Comparison of ENCODE assay signal across 13 cellular contexts in the genomic region with DNA sequence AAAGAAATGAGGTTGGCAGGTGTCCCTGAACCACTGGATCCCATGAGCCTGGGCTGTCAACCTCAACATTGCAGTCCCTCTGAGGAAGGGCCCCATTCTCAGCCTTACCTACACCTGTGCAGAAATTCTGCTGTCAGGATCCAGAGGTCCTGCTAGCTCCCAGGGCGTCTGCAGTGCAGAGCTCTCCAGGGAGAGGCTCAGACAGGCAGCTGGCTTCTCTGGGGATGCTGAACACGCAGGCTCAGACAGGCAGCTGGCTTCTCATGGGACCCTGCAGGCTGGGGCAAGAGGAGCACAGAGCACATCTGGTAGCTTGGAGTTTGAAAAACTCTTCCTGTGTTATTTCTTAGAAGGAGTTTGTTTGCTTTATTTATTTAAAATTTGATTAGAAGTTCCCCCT. TPM values are rescaled to one million over a fixed set of nuclear protein-coding genes. Genes with fewer than 3 reads are reported as not detected.
A peak's percentile ranks its signal among the peaks of the same experiment; 100 is the strongest.
DNase-seq lines count a peak whose midpoint lies in the region; ATAC-seq lines count a peak whose summit lies in the region.
"Had no signal": no experiment of that assay in that cellular context is flagged by ENCODE, and none has a peak within 500 bp of the region (broad histone marks: within the 10 kb centered on the region; RNA-seq: fewer than 3 reads in every experiment).

No MANE protein-coding gene starts in this region.

- H3K4me3 Mint-ChIP-seq in stimulated activated effector memory CD8-positive, alpha-beta T cell treated with anti-CD3 and anti-CD28 coated beads, Interleukin-12 subunit alpha, Interleukin-12 subunit beta, amount 100 ng/mL, for 72 hours, result no peak overlapping the region
- H3K4me3 Mint-ChIP-seq in activated T-helper 2 cell treated with anti-CD3 and anti-CD28 coated beads, Interferon-gamma antibody, Interleukin-2, Interleukin-4, amounts not matched to agents 10 μg/mL and 5 μg/mL and 100 μg/mL, durations not matched to agents 14 hours and 24 hours and 36 hours (ENCODE audit: low read depth), result no peak overlapping the region
- H3K4me3 Mint-ChIP-seq: CD4-positive, alpha-beta memory T cell had no signal

- peak overlapping the region; percentile 35 for H3K27ac Mint-ChIP-seq in stimulated activated effector memory CD8-positive, alpha-beta T cell treated with anti-CD3 and anti-CD28 coated beads, Interleukin-12 subunit alpha, Interleukin-12 subunit beta, amount 100 ng/mL, for 72 hours
- no peak overlapping the region for H3K27ac Mint-ChIP-seq in activated T-helper 2 cell treated with anti-CD3 and anti-CD28 coated beads, Interferon-gamma antibody, Interleukin-2, Interleukin-4, amounts not matched to agents 10 μg/mL and 5 μg/mL and 100 μg/mL, durations not matched to agents 14 hours and 24 hours and 36 hours
- H3K27ac Mint-ChIP-seq: CD4-positive, alpha-beta memory T cell had no signal

- no peaks in the 10 kb centered on the region for H3K27me3 Mint-ChIP-seq in activated T-helper 2 cell treated with anti-CD3 and anti-CD28 coated beads, Interferon-gamma antibody, Interleukin-2, Interleukin-4, amounts not matched to agents 10 μg/mL and 5 μg/mL and 100 μg/mL, durations not matched to agents 14 hours and 24 hours and 36 hours (ENCODE audit: low read depth)
- H3K27me3 Mint-ChIP-seq: CD4-positive, alpha-beta memory T cell had no signal

- peaks cover 5% of the 10 kb centered on the region for H3K4me1 Mint-ChIP-seq in stimulated activated effector memory CD8-positive, alpha-beta T cell treated with anti-CD3 and anti-CD28 coated beads, Interleukin-12 subunit alpha, Interleukin-12 subunit beta, amount 100 ng/mL, for 72 hours
- H3K4me1 Mint-ChIP-seq in activated T-helper 2 cell treated with anti-CD3 and anti-CD28 coated beads, Interferon-gamma antibody, Interleukin-2, Interleukin-4, amounts not matched to agents 10 μg/mL and 5 μg/mL and 100 μg/mL, durations not matched to agents 14 hours and 24 hours and 36 hours (ENCODE audit: low read depth), result no peaks in the 10 kb centered on the region

- no peak for ATAC-seq in stimulated activated effector memory CD8-positive, alpha-beta T cell treated with anti-CD3 and anti-CD28 coated beads, Interleukin-12 subunit alpha, Interleukin-12 subunit beta, amount 100 ng/mL, for 72 hours
- no peak for ATAC-seq in GM18868 (IDR thresholded peaks at IDR 0.05; ENCODE audit: unreplicated experiment)
- ATAC-seq: HepG2 had no signal

- H3K36me3 Mint-ChIP-seq in stimulated activated effector memory CD8-positive, alpha-beta T cell treated with anti-CD3 and anti-CD28 coated beads, Interleukin-12 subunit alpha, Interleukin-12 subunit beta, amount 100 ng/mL, for 72 hours, result peaks cover 6% of the 10 kb centered on the region
- H3K36me3 Mint-ChIP-seq in activated T-helper 2 cell treated with anti-CD3 and anti-CD28 coated beads, Interferon-gamma antibody, Interleukin-2, Interleukin-4, amounts not matched to agents 10 μg/mL and 5 μg/mL and 100 μg/mL, durations not matched to agents 14 hours and 24 hours and 36 hours (ENCODE audit: low read depth), result no peaks in the 10 kb centered on the region
- H3K36me3 Mint-ChIP-seq: CD4-positive, alpha-beta memory T cell had no signal

- DNase-seq in NCI-H1436 (lab: John Stamatoyannopoulos, UW), result peak; percentile 22
- no peak for DNase-seq in NCI-H1436 treated with DMSO at 0.1 percent for 48 hours (lab: John Stamatoyannopoulos, UW)
- DNase-seq in D341Med (ENCODE audit: low spot score), result peak; percentile 57
- DNase-seq in NCI-H2171 (lab: John Stamatoyannopoulos, UW), result peak; percentile 82
- no peak for DNase-seq in stimulated activated effector memory CD8-positive, alpha-beta T cell treated with anti-CD3 and anti-CD28 coated beads, Interleukin-12 subunit alpha, Interleukin-12 subunit beta, amount 100 ng/mL, for 72 hours (ENCODE audit: low spot score in 2 of 2)
- no peak for DNase-seq in activated T-helper 2 cell treated with anti-CD3 and anti-CD28 coated beads, Interferon-gamma antibody, Interleukin-2, Interleukin-4, amounts not matched to agents 10 μg/mL and 5 μg/mL and 100 μg/mL, durations not matched to agents 14 hours and 24 hours and 36 hours (ENCODE audit: low spot score)
- DNase-seq: 8988T; AML-193; CD4-positive, alpha-beta memory T cell; DMS53; GF-D8 had no signal

- intact Hi-C loops in activated T-helper 2 cell treated with anti-CD3 and anti-CD28 coated beads, Interferon-gamma antibody, Interleukin-2, Interleukin-4, amounts not matched to agents 10 μg/mL and 5 μg/mL and 100 μg/mL, durations not matched to agents 14 hours and 24 hours and 36 hours (cut with micrococcal nuclease), result no loop called here

- peaks cover 3% of the 10 kb centered on the region for H3K9me3 Mint-ChIP-seq in stimulated activated effector memory CD8-positive, alpha-beta T cell treated with anti-CD3 and anti-CD28 coated beads, Interleukin-12 subunit alpha, Interleukin-12 subunit beta, amount 100 ng/mL, for 72 hours
- H3K9me3 Mint-ChIP-seq in activated T-helper 2 cell treated with anti-CD3 and anti-CD28 coated beads, Interferon-gamma antibody, Interleukin-2, Interleukin-4, amounts not matched to agents 10 μg/mL and 5 μg/mL and 100 μg/mL, durations not matched to agents 14 hours and 24 hours and 36 hours, result peaks cover 17% of the 10 kb centered on the region

RNA-seq across cellular contexts. Expression of a gene that starts 50.9 kb away (rescaled TPM):
- 2.1 and 2.2 TPM in 2 replicates for total RNA-seq in activated T-helper 2 cell treated with anti-CD3 and anti-CD28 coated beads, Interferon-gamma antibody, Interleukin-2, Interleukin-4, amounts not matched to agents 10 μg/mL and 5 μg/mL and 100 μg/mL, durations not matched to agents 14 hours and 24 hours and 36 hours
- total RNA-seq: HepG2 had no signal

RNA-seq across cellular contexts. Expression of a gene that starts 53.9 kb away (rescaled TPM):
- 0.14 and 0.32 TPM in 2 replicates for total RNA-seq in activated T-helper 2 cell treated with anti-CD3 and anti-CD28 coated beads, Interferon-gamma antibody, Interleukin-2, Interleukin-4, amounts not matched to agents 10 μg/mL and 5 μg/mL and 100 μg/mL, durations not matched to agents 14 hours and 24 hours and 36 hours

Comparison
In these comparisons a context has a peak if more than half of its experiments do, and no peak if none do; other contexts are left out.
1. DNase-seq: peak in NCI-H1436 (single experiment), D341Med (single experiment) and NCI-H2171 (single experiment); none in NCI-H1436 treated with DMSO at 0.1 percent for 48 hours (single experiment), stimulated activated effector memory CD8-positive, alpha-beta T cell treated with anti-CD3 and anti-CD28 coated beads, Interleukin-12 subunit alpha, Interleukin-12 subunit beta, amount 100 ng/mL, for 72 hours (0 of 2) and activated T-helper 2 cell treated with anti-CD3 and anti-CD28 coated beads, Interferon-gamma antibody, Interleukin-2, Interleukin-4, amounts not matched to agents 10 μg/mL and 5 μg/mL and 100 μg/mL, durations not matched to agents 14 hours and 24 hours and 36 hours (single experiment).